Comparison of ENCODE assay signal across 9 cellular contexts in the genomic region with DNA sequence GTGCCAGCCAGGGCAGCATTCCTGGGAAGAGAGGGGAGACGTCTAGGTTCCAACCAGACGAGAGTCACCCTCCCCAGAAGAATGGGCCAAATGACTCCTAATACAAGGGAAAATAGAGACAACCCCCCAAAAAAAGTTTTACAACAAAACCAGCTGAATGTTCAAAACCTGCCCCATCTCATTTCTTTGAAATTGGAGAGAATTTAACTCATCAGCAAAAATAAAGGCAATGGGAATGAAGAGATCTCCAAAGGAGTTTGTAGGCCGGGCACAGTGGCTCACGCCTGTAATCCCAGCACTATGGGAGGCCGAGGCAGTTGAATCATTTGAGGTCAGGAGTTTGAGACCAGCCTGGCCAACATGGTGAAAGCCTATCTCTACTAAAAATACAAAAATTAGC. TPM values are rescaled to one million over a fixed set of nuclear protein-coding genes. Genes with fewer than 3 reads are reported as not detected.
"Had no signal": no experiment of that assay in that cellular context is flagged by ENCODE, and none has a peak within 500 bp of the region (broad histone marks: within the 10 kb centered on the region; RNA-seq: fewer than 3 reads in every experiment).

No MANE protein-coding gene starts in this region.

- DNase-seq: IMR-90, KBM-7, KG1 had no signal

- H3K27ac Mint-ChIP-seq: IgD-negative memory B cell had no signal

- H3K27ac ChIP-seq: HL-60, KMS-11 had no signal

- H3K4me2 ChIP-seq: KMS-11 had no signal

- FAIRE-seq: HTR-8/SVneo had no signal

- H3K9ac ChIP-seq: KMS-11 had no signal

- H3K4me1 Mint-ChIP-seq: IgD-negative memory B cell had no signal

RNA-seq across cellular contexts. Expression of gene EMILIN3, which starts 9.7 kb away (rescaled TPM):
- total RNA-seq: HT-29, HT1080 had no signal
- polyA plus RNA-seq: IgD-negative memory B cell had no signal

RNA-seq across cellular contexts. Expression of gene LPIN3, which starts 35.7 kb away (rescaled TPM):
- polyA plus RNA-seq: IgD-negative memory B cell had no signal
